In the genomic region with DNA sequence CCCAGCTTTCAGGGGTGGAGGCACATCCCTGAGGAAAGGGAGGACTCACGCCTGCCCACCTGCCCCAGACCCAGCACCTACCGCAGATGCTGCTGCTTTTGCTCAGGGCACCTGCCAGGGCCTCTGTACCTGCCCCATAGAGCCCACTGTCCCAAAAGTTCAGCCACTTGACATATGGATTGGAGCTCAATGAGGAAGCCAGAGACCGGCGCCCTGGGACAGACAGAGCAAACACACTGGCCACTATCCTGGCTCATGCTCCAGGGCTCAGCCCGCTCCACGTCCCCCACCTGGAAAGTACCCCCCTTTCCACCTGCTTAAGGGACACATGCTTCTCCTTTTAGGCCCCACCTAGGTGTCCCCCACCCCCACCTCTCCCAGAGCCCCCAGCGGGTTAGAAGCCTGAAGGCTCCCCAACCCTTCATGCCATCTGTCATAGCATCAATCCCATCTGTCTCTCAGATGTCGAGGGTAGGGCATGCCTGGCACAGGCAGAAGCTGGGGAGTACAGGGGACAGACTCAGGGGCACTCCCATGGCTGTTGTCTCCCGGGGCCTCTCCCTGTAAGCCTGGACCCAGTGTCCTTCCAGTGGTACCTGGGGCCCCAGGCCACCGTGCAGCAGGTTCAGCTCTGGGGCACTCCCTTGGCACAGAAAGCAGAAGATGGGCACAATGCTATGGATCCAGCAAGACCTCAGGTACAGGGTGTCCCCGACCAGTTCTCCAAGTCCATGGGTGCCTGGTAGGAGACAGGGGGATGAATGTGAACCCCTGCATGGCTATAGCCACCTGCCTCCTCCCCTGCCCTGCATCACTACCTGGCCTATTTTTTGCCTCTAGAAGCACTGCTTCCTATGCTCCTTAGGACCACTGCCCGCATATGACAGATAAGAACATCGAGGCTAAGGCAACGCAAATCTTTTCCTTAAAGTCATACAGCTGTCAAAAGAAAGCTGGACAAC, we compare ENCODE assay signal across 14 cellular contexts. TPM values are rescaled to one million over a fixed set of nuclear protein-coding genes. Genes with fewer than 3 reads are reported as not detected.
DNase-seq lines count a peak whose midpoint lies in the region; ATAC-seq, FAIRE-seq and TF ChIP-seq lines count a peak whose summit lies in the region.
"Had no signal": no experiment of that assay in that cellular context is flagged by ENCODE, and none has a peak within 500 bp of the region (broad histone marks: within the 10 kb centered on the region; RNA-seq: fewer than 3 reads in every experiment).

No MANE protein-coding gene starts in this region.

- H3K9ac ChIP-seq in kidney (ENCODE audit: low read length in 2 of 2): no peak overlapping the region

- H3K36me3 Mint-ChIP-seq in stimulated activated naive CD8-positive, alpha-beta T cell treated with anti-CD3 and anti-CD28 coated beads, Interleukin-15, Interleukin-2, amounts not matched to agents 100 ng/mL and 50 ng/mL, for 24 hours (ENCODE audit: low read depth): no peaks in the 10 kb centered on the region
- H3K36me3 Mint-ChIP-seq in type B pancreatic cell: no peaks in the 10 kb centered on the region

- peaks cover 5 to 11% of the 10 kb centered on the region in 2 donors for H3K4me1 ChIP-seq in kidney (ENCODE audit: control insufficient read depth in 1 of 2, insufficient read depth in 1 of 2, low read depth in 1 of 2, low read length in 2 of 2)

- no peaks in the 10 kb centered on the region for H3K9me3 Mint-ChIP-seq in stimulated activated naive CD8-positive, alpha-beta T cell treated with anti-CD3 and anti-CD28 coated beads, Interleukin-15, Interleukin-2, amounts not matched to agents 100 ng/mL and 50 ng/mL, for 24 hours
- no peaks in the 10 kb centered on the region for H3K9me3 Mint-ChIP-seq in type B pancreatic cell

- intact Hi-C loops in kidney (cut with DNase I): no loop called here

- no peak for ATAC-seq in stimulated activated naive CD8-positive, alpha-beta T cell treated with anti-CD3 and anti-CD28 coated beads, Interleukin-15, Interleukin-2, amounts not matched to agents 100 U/mL and 50 U/mL, for 24 hours

- H3K27ac ChIP-seq in WERI-Rb-1 (peak overlapping the region; percentile 86), kidney (ENCODE audit: low read depth in 2 of 2, low read length in 2 of 2) (no peak overlapping the region)

- H3K27me3 ChIP-seq in WERI-Rb-1 (ENCODE audit: insufficient read depth, low read depth, severe bottlenecking): no peaks in the 10 kb centered on the region

- peak overlapping the region; percentile 83 for H3K4me3 Mint-ChIP-seq in stimulated activated naive CD8-positive, alpha-beta T cell treated with anti-CD3 and anti-CD28 coated beads, Interleukin-15, Interleukin-2, amounts not matched to agents 100 ng/mL and 50 ng/mL, for 24 hours
- H3K4me3 Mint-ChIP-seq in type B pancreatic cell: peak overlapping the region; percentile 91

- H3K4me3 ChIP-seq in WERI-Rb-1 (ENCODE audit: low read depth, low read length): peak overlapping the region; percentile 67; the same call in 1 of the 2 replicates
- H3K4me3 ChIP-seq in kidney (ENCODE audit: low read length in 2 of 2): no peak overlapping the region

- FAIRE-seq in kidney (lab: Jason Lieb, UNC): no peak
- FAIRE-seq: RCC 7860 had no signal

- peaks cover 22% of the 10 kb centered on the region for H3K4me1 Mint-ChIP-seq in stimulated activated naive CD8-positive, alpha-beta T cell treated with anti-CD3 and anti-CD28 coated beads, Interleukin-15, Interleukin-2, amounts not matched to agents 100 ng/mL and 50 ng/mL, for 24 hours (ENCODE audit: low read depth)
- H3K4me1 Mint-ChIP-seq in type B pancreatic cell (ENCODE audit: unreplicated experiment): peaks cover 22% of the 10 kb centered on the region

- TF ChIP-seq CTCF in WERI-Rb-1 (IDR thresholded peaks at IDR 0.05; ENCODE audit: low read depth, low read length) (no peak), kidney (IDR thresholded peaks at IDR 0.05; ENCODE audit: borderline replicate concordance, extremely low read depth, insufficient read depth) (no peak), type B pancreatic cell (conservative IDR thresholded peaks at IDR 0.05) (no peak)

- H3K27me3 Mint-ChIP-seq in stimulated activated naive CD8-positive, alpha-beta T cell treated with anti-CD3 and anti-CD28 coated beads, Interleukin-15, Interleukin-2, amounts not matched to agents 100 ng/mL and 50 ng/mL, for 24 hours: no peaks in the 10 kb centered on the region
- no peaks in the 10 kb centered on the region for H3K27me3 Mint-ChIP-seq in type B pancreatic cell

- DNase-seq in stimulated activated naive CD8-positive, alpha-beta T cell treated with anti-CD3 and anti-CD28 coated beads, Interleukin-15, Interleukin-2, amounts not matched to agents 100 U/mL and 50 U/mL, for 24 hours: no peak
- DNase-seq in WERI-Rb-1: no peak
- DNase-seq in kidney: peak; percentile 54
- DNase-seq in type B pancreatic cell (ENCODE audit: extremely low spot score, unreplicated experiment): no peak
- DNase-seq in NK-92 treated with Interleukin-12 subunit alpha and Interleukin-12 subunit beta, amount 100 ng/mL, for 24 hours (lab: John Stamatoyannopoulos, UW): no peak
- DNase-seq in KG1 (lab: John Stamatoyannopoulos, UW): no peak
- DNase-seq in cortex of kidney (lab: John Stamatoyannopoulos, UW): no peak
- DNase-seq: activated CD4-positive, alpha-beta T cell treated with anti-CD3 and anti-CD28 coated beads, Interleukin-2, amount 50 U/mL, for 4 hours; activated naive CD4-positive, alpha-beta T cell treated with Interleukin-2 at 50 U/mL for 16 hours; midbrain had no signal

- H3K9me3 ChIP-seq in WERI-Rb-1 (ENCODE audit: severe bottlenecking): no peaks in the 10 kb centered on the region
- H3K9me3 ChIP-seq in kidney (ENCODE audit: control insufficient read depth in 1 of 2, low read length in 2 of 2): no peaks in the 10 kb centered on the region

- H3K27ac Mint-ChIP-seq in stimulated activated naive CD8-positive, alpha-beta T cell treated with anti-CD3 and anti-CD28 coated beads, Interleukin-15, Interleukin-2, amounts not matched to agents 100 ng/mL and 50 ng/mL, for 24 hours: no peak overlapping the region
- H3K27ac Mint-ChIP-seq in type B pancreatic cell: no peak overlapping the region

- H3K36me3 ChIP-seq in WERI-Rb-1: peaks cover 16% of the 10 kb centered on the region
- no peaks in the 10 kb centered on the region for H3K36me3 ChIP-seq in kidney (ENCODE audit: control insufficient read depth in 1 of 2, insufficient read depth in 2 of 2, low read length in 2 of 2)

RNA-seq across cellular contexts. Expression of a gene that starts 2.2 kb away (rescaled TPM):
- total RNA-seq in kidney: 1.0 TPM
- polyA plus RNA-seq in kidney (ENCODE audit: insufficient read depth, low read depth, low replicate concordance): 1.6 TPM
- total RNA-seq in type B pancreatic cell (ENCODE audit: low replicate concordance): 0.71 and 2.8 TPM in 2 replicates

RNA-seq across cellular contexts. Expression of a gene that starts 10.8 kb away (rescaled TPM):
- total RNA-seq in kidney: 25.5 TPM
- 44.1 TPM for polyA plus RNA-seq in kidney (ENCODE audit: insufficient read depth, low read depth, low replicate concordance)
- total RNA-seq in type B pancreatic cell (ENCODE audit: low replicate concordance): 16.9 and 26.4 TPM in 2 replicates

RNA-seq across cellular contexts. Expression of a gene that starts 19.6 kb away (rescaled TPM):
- total RNA-seq in kidney (0.57 TPM), type B pancreatic cell (ENCODE audit: low replicate concordance) (3.3 and 6.7 TPM in 2 replicates)
- polyA plus RNA-seq in kidney (ENCODE audit: insufficient read depth, low read depth, low replicate concordance): 1.2 TPM
- total RNA-seq: T-helper 2 cell treated with Interferon-gamma antibody and Interleukin-4, amounts not matched to agents 100 ng/mL and 5 ng/mL, for 36 hours had no signal

RNA-seq across cellular contexts. Expression of a gene that starts 30.6 kb away (rescaled TPM):
- total RNA-seq in kidney (66.4 TPM), type B pancreatic cell (ENCODE audit: low replicate concordance) (60.3 and 102 TPM in 2 replicates)
- 24.3 TPM for polyA plus RNA-seq in kidney (ENCODE audit: insufficient read depth, low read depth, low replicate concordance)

RNA-seq across cellular contexts. Expression of a gene that starts 33.0 kb away (rescaled TPM):
- not detected for total RNA-seq in kidney
- not detected for polyA plus RNA-seq in kidney (ENCODE audit: insufficient read depth, low read depth, low replicate concordance)
- 0.65 TPM in 1 of 2 replicates, not detected in the other for total RNA-seq in type B pancreatic cell (ENCODE audit: low replicate concordance)
- total RNA-seq: fibroblast of lung; T-helper 2 cell treated with Interferon-gamma antibody and Interleukin-4, amounts not matched to agents 100 ng/mL and 5 ng/mL, for 36 hours had no signal
- polyA plus RNA-seq: fibroblast of lung had no signal
